ENCODE assay signal across 1 cellular context in the genomic region with DNA sequence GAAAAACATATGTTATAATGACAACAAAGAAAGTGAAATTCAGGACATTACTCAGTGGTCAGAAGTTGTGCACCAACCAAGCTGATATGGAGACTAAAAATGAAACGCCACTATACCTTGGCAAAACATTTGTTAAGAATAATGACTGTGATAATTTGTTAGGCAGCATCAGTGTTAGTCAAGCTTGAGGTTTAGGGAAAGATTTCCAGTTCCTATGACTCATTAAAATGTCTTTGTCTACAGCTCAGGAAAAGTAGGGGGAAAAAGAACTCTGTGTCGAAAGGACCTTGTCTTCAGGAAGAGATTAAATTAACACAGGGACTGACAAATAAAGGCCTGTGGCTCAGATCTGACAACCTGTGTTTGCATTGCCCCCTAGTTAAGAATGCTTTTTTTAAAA.
TF ChIP-seq lines count a peak whose summit lies in the region.

No MANE protein-coding gene starts in this region.

TF ChIP-seq in H1, 55 proteins besides CTCF, POLR2A, EP300 and RAD21 (continued from another document):
- TF ChIP-seq, protein P1, sequence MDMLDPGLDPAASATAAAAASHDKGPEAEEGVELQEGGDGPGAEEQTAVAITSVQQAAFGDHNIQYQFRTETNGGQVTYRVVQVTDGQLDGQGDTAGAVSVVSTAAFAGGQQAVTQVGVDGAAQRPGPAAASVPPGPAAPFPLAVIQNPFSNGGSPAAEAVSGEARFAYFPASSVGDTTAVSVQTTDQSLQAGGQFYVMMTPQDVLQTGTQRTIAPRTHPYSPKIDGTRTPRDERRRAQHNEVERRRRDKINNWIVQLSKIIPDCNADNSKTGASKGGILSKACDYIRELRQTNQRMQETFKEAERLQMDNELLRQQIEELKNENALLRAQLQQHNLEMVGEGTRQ (IDR thresholded peaks at IDR 0.05; ENCODE audit: low read length), result no peak
- TF ChIP-seq SP2 (IDR thresholded peaks at IDR 0.05; ENCODE audit: low read length) (no peak), POLR2AphosphoS5 (IDR thresholded peaks at IDR 0.05; ENCODE audit: low read depth, low read length) (no peak), SP1 (IDR thresholded peaks at IDR 0.05; ENCODE audit: low read depth, low read length) (no peak), NRF1 (IDR thresholded peaks at IDR 0.05; ENCODE audit: low read depth, low read length) (no peak), EGR1 (IDR thresholded peaks at IDR 0.05; ENCODE audit: borderline replicate concordance, low read depth, low read length) (no peak), GABPA (IDR thresholded peaks at IDR 0.05; ENCODE audit: borderline replicate concordance, insufficient read depth, low read length) (no peak)
- TF ChIP-seq, protein P2, sequence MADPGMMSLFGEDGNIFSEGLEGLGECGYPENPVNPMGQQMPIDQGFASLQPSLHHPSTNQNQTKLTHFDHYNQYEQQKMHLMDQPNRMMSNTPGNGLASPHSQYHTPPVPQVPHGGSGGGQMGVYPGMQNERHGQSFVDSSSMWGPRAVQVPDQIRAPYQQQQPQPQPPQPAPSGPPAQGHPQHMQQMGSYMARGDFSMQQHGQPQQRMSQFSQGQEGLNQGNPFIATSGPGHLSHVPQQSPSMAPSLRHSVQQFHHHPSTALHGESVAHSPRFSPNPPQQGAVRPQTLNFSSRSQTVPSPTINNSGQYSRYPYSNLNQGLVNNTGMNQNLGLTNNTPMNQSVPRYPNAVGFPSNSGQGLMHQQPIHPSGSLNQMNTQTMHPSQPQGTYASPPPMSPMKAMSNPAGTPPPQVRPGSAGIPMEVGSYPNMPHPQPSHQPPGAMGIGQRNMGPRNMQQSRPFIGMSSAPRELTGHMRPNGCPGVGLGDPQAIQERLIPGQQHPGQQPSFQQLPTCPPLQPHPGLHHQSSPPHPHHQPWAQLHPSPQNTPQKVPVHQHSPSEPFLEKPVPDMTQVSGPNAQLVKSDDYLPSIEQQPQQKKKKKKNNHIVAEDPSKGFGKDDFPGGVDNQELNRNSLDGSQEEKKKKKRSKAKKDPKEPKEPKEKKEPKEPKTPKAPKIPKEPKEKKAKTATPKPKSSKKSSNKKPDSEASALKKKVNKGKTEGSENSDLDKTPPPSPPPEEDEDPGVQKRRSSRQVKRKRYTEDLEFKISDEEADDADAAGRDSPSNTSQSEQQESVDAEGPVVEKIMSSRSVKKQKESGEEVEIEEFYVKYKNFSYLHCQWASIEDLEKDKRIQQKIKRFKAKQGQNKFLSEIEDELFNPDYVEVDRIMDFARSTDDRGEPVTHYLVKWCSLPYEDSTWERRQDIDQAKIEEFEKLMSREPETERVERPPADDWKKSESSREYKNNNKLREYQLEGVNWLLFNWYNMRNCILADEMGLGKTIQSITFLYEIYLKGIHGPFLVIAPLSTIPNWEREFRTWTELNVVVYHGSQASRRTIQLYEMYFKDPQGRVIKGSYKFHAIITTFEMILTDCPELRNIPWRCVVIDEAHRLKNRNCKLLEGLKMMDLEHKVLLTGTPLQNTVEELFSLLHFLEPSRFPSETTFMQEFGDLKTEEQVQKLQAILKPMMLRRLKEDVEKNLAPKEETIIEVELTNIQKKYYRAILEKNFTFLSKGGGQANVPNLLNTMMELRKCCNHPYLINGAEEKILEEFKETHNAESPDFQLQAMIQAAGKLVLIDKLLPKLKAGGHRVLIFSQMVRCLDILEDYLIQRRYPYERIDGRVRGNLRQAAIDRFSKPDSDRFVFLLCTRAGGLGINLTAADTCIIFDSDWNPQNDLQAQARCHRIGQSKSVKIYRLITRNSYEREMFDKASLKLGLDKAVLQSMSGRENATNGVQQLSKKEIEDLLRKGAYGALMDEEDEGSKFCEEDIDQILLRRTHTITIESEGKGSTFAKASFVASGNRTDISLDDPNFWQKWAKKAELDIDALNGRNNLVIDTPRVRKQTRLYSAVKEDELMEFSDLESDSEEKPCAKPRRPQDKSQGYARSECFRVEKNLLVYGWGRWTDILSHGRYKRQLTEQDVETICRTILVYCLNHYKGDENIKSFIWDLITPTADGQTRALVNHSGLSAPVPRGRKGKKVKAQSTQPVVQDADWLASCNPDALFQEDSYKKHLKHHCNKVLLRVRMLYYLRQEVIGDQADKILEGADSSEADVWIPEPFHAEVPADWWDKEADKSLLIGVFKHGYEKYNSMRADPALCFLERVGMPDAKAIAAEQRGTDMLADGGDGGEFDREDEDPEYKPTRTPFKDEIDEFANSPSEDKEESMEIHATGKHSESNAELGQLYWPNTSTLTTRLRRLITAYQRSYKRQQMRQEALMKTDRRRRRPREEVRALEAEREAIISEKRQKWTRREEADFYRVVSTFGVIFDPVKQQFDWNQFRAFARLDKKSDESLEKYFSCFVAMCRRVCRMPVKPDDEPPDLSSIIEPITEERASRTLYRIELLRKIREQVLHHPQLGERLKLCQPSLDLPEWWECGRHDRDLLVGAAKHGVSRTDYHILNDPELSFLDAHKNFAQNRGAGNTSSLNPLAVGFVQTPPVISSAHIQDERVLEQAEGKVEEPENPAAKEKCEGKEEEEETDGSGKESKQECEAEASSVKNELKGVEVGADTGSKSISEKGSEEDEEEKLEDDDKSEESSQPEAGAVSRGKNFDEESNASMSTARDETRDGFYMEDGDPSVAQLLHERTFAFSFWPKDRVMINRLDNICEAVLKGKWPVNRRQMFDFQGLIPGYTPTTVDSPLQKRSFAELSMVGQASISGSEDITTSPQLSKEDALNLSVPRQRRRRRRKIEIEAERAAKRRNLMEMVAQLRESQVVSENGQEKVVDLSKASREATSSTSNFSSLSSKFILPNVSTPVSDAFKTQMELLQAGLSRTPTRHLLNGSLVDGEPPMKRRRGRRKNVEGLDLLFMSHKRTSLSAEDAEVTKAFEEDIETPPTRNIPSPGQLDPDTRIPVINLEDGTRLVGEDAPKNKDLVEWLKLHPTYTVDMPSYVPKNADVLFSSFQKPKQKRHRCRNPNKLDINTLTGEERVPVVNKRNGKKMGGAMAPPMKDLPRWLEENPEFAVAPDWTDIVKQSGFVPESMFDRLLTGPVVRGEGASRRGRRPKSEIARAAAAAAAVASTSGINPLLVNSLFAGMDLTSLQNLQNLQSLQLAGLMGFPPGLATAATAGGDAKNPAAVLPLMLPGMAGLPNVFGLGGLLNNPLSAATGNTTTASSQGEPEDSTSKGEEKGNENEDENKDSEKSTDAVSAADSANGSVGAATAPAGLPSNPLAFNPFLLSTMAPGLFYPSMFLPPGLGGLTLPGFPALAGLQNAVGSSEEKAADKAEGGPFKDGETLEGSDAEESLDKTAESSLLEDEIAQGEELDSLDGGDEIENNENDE (IDR thresholded peaks at IDR 0.05; ENCODE audit: insufficient replicate concordance, low read length), result no peak
